Comparison of ENCODE assay signal across 19 cellular contexts in genomic region chr10:102763037-102763607, GRCh38. TPM values are rescaled to one million over a fixed set of nuclear protein-coding genes. Genes with fewer than 3 reads are reported as not detected.
A peak's percentile ranks its signal among the peaks of the same experiment; 100 is the strongest.
DNase-seq lines count a peak whose midpoint lies in the region; FAIRE-seq and TF ChIP-seq lines count a peak whose summit lies in the region.
"Had no signal": no experiment of that assay in that cellular context is flagged by ENCODE, and none has a peak within 500 bp of the region (broad histone marks: within the 10 kb centered on the region; RNA-seq: fewer than 3 reads in every experiment).

No MANE protein-coding gene starts in this region.

- no peak overlapping the region for H3K4me3 ChIP-seq in adrenal gland
- peak overlapping the region in 1 of 2 donors; percentile 3 for H3K4me3 ChIP-seq in right atrium auricular region
- H3K4me3 ChIP-seq in prostate gland = no peak overlapping the region
- H3K4me3 ChIP-seq: sigmoid colon had no signal

- H3K36me3 Mint-ChIP-seq in osteocyte (ENCODE audit: unreplicated experiment) = peaks cover 14% of the 10 kb centered on the region

- H3K9me3 Mint-ChIP-seq in osteocyte (ENCODE audit: unreplicated experiment) = no peaks in the 10 kb centered on the region
- H3K9me3 Mint-ChIP-seq: activated CD4-positive, alpha-beta memory T cell treated with anti-CD3 and anti-CD28 coated beads for 36 hours; activated T-cell treated with anti-CD3 and anti-CD28 coated beads, Interleukin-2, amount 50 U/mL, for 4 hours had no signal

- intact Hi-C loops in adrenal gland (cut with DNase I) (no loop called here), prostate gland (cut with DNase I) (no loop called here)

- H3K27ac Mint-ChIP-seq in osteocyte (ENCODE audit: unreplicated experiment) = no peak overlapping the region
- H3K27ac Mint-ChIP-seq: activated CD4-positive, alpha-beta memory T cell treated with anti-CD3 and anti-CD28 coated beads for 36 hours; activated naive CD8-positive, alpha-beta T cell had no signal

- H3K4me1 Mint-ChIP-seq in osteocyte (ENCODE audit: unreplicated experiment) = peaks cover 69% of the 10 kb centered on the region

- peak overlapping the region; percentile 43 for H3K27ac ChIP-seq in KOPT-K1 (ENCODE audit: low read depth, low read length, poor library complexity, severe bottlenecking)
- H3K27ac ChIP-seq in adrenal gland = peak overlapping the region in 4 of 5 donors; percentile 34 to 84 (median 52)
- H3K27ac ChIP-seq in right atrium auricular region = peak overlapping the region; percentile 38 to 56
- peak overlapping the region; percentile 50 to 65 for H3K27ac ChIP-seq in prostate gland
- H3K27ac ChIP-seq: VCaP had no signal

- H3K4me3 Mint-ChIP-seq in osteocyte (ENCODE audit: unreplicated experiment) = no peak overlapping the region
- H3K4me3 Mint-ChIP-seq: activated CD4-positive, alpha-beta memory T cell treated with anti-CD3 and anti-CD28 coated beads for 36 hours; activated naive CD8-positive, alpha-beta T cell; activated T-cell treated with anti-CD3 and anti-CD28 coated beads, Interleukin-2, amount 50 U/mL, for 4 hours had no signal

- no peaks in the 10 kb centered on the region for H3K27me3 ChIP-seq in adrenal gland
- no peaks in the 10 kb centered on the region for H3K27me3 ChIP-seq in right atrium auricular region
- H3K27me3 ChIP-seq in prostate gland (replicated peaks; ENCODE audit: insufficient read depth) = no peaks in the 10 kb centered on the region
- H3K27me3 ChIP-seq: sigmoid colon had no signal

- DNase-seq in adrenal gland (no peak), right atrium auricular region (ENCODE audit: low spot score) (no peak), prostate gland (ENCODE audit: low spot score) (no peak), DMS153 treated with DMSO at 0.1 percent for 48 hours (lab: John Stamatoyannopoulos, UW; ENCODE audit: unreplicated experiment) (no peak), urothelium cell line (ENCODE audit: low spot score) (no peak), NCI-H526 treated with DMSO at 0.1 percent for 48 hours (lab: John Stamatoyannopoulos, UW) (no peak), osteocyte (ENCODE audit: extremely low spot score, unreplicated experiment) (no peak)
- DNase-seq: activated CD4-positive, alpha-beta memory T cell treated with anti-CD3 and anti-CD28 coated beads for 36 hours; activated T-cell treated with anti-CD3 and anti-CD28 coated beads, Interleukin-2, amount 50 U/mL, for 4 hours; NCI-H1417 treated with DMSO at 0.1 percent for 48 hours; NCI-H82; nucleus accumbens; sigmoid colon; stimulated activated CD4-positive, alpha-beta T cell treated with anti-CD3 and anti-CD28 coated beads, Interleukin-1b, Interleukin-23, amount 100 ng/mL, for 48 hours; stimulated activated naive CD8-positive, alpha-beta T cell treated with anti-CD3 and anti-CD28 coated beads, Interleukin-15, Interleukin-2, amounts not matched to agents 100 U/mL and 50 U/mL, for 24 hours had no signal

- no peak for TF ChIP-seq CTCF in adrenal gland (IDR thresholded peaks at IDR 0.05)
- TF ChIP-seq CTCF in right atrium auricular region (IDR thresholded peaks at IDR 0.05) = no peak
- TF ChIP-seq CTCF in prostate gland (IDR thresholded peaks at IDR 0.05) = no peak
- no peak for TF ChIP-seq CTCF in osteocyte (IDR thresholded peaks at IDR 0.05)

- H3K9me3 ChIP-seq in KOPT-K1 (ENCODE audit: insufficient read depth, low read length, poor library complexity, severe bottlenecking) (peaks cover 6% of the 10 kb centered on the region), adrenal gland (replicated peaks in 1 of 3) (no peaks in the 10 kb centered on the region), right atrium auricular region (no peaks in the 10 kb centered on the region), prostate gland (no peaks in the 10 kb centered on the region)
- H3K9me3 ChIP-seq: sigmoid colon had no signal

- H3K36me3 ChIP-seq in KOPT-K1 (ENCODE audit: insufficient read depth, low read length) (peaks cover 4% of the 10 kb centered on the region; the same call in 1 of the 2 replicates), adrenal gland (replicated peaks in 1 of 2) (peaks cover 0 to 4% of the 10 kb centered on the region in 2 donors), right atrium auricular region (no peaks in the 10 kb centered on the region), prostate gland (no peaks in the 10 kb centered on the region)

- 73 to 82% (median 79%) methylated on average over 7 of the region's 7 CpGs for WGBS in adrenal gland, 4 donors
- WGBS in prostate gland = 86% methylated on average over 7 of the region's 7 CpGs

- peaks cover 46 to 82% of the 10 kb centered on the region in 2 donors for H3K4me1 ChIP-seq in adrenal gland (replicated peaks in 1 of 2)
- H3K4me1 ChIP-seq in right atrium auricular region = peaks cover 0 to 55% of the 10 kb centered on the region in 2 donors
- no peaks in the 10 kb centered on the region for H3K4me1 ChIP-seq in prostate gland (replicated peaks)

- H3K27me3 Mint-ChIP-seq in osteocyte (ENCODE audit: unreplicated experiment) = no peaks in the 10 kb centered on the region
- H3K27me3 Mint-ChIP-seq: activated CD4-positive, alpha-beta memory T cell treated with anti-CD3 and anti-CD28 coated beads for 36 hours; activated naive CD8-positive, alpha-beta T cell had no signal

- FAIRE-seq in urothelium cell line (lab: Jason Lieb, UNC) = no peak
- FAIRE-seq: islet of Langerhans had no signal

- TF ChIP-seq POLR2A in adrenal gland (IDR thresholded peaks at IDR 0.05) (no peak), prostate gland (IDR thresholded peaks at IDR 0.05) (no peak)

RNA-seq across cellular contexts. Expression of gene WBP1L, which starts 19.4 kb away (rescaled TPM):
- total RNA-seq in adrenal gland = 100 to 1,000 TPM in 7 of 8 donors, 10 to 100 TPM in 1; 77.4 to 231 (median 120) TPM
- 10 to 100 TPM; 38.5 to 48.5 (median 46.7) TPM for polyA plus RNA-seq in adrenal gland
- 10 to 100 TPM; 46.1 to 94.4 TPM for total RNA-seq in right atrium auricular region
- 100 to 1,000 TPM; 136 to 168 TPM for total RNA-seq in prostate gland
- 66.7 and 68.7 TPM in 2 replicates for total RNA-seq in osteocyte

RNA-seq across cellular contexts. Expression of gene SFXN2, which starts 48.7 kb away (rescaled TPM):
- 10 to 100 TPM in 2 of 8 donors, 1 to 10 TPM in 5, under 1 TPM in 1; 0.91 to 12.2 (median 6.4) TPM for total RNA-seq in adrenal gland
- polyA plus RNA-seq in adrenal gland = 1 to 10 TPM; 3.7 to 4.4 (median 4.1) TPM
- total RNA-seq in right atrium auricular region = 1 to 10 TPM in 1 of 2 donors, under 1 TPM in 1; 0.59 to 2.7 TPM
- 10 to 100 TPM; 16.4 to 26.6 TPM for total RNA-seq in prostate gland
- 6.9 and 8.1 TPM in 2 replicates for total RNA-seq in osteocyte

RNA-seq across cellular contexts. Expression of gene ARL3, which starts 48.9 kb away (rescaled TPM):
- 10 to 100 TPM in 3 of 8 donors, 1 to 10 TPM in 5; 4.8 to 13.2 (median 7.9) TPM for total RNA-seq in adrenal gland
- polyA plus RNA-seq in adrenal gland = 10 to 100 TPM in 1 of 3 donors, 1 to 10 TPM in 2; 6.4 to 20.5 (median 7.6) TPM
- total RNA-seq in right atrium auricular region = 1 to 10 TPM; 5.7 to 6.4 TPM
- 1 to 10 TPM; 8.0 to 8.5 TPM for total RNA-seq in prostate gland
- total RNA-seq in osteocyte = 11.6 and 12.6 TPM in 2 replicates
